8 cellular contexts compared by ENCODE assay signal in the genomic region with DNA sequence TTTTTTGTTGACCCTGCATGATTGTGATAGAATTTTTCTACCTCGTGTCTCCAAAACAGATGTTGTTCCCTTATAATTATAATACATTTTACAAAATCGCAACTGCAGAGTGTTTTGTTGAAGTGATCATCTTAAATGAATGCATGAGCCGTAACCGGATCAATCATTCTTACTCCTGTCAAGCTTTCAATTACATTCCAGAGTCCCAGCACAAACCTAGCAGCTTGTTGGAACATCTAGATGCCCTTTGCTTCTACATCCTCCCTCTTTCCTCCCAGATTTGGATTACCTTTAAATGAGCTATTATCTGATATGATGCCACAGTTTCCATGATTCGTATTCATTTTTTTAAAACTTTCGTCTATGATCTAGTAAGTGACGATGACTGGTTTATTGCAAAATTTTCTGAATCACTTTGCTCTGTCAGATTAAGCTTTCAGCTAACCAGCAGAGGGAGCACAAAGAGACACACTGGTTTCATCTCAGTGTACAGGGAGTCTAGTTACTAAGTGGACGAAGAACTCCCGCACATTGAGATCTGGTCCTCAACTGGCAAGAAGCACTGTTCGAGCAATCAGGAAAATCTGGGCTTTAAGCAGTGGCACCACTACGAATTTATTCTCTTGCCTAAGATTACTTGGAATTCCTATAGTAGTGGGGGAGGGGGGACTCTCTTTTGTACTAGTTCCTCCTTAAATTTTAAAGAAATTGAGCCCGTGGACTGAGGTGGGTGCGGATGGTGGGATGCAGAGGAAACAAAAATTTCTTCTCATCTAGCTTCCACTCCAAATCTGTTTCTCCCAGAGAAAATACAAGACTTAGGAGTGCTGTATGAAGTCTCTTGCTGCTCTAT. TPM values are rescaled to one million over a fixed set of nuclear protein-coding genes. Genes with fewer than 3 reads are reported as not detected.
DNase-seq lines count a peak whose midpoint lies in the region; ATAC-seq and TF ChIP-seq lines count a peak whose summit lies in the region.

No MANE protein-coding gene starts in this region.

- CTCF ChIA-PET in HCT116 (lab: Charles Lee) = interaction anchor here (0.6 to 3.4 kb wide), 15 partner anchors 9 to 469 kb away, joined by 3 to 39 read pairs (median 4); no protein-coding TSS in a partner anchor

- no peaks in the 10 kb centered on the region for H3K79me2 ChIP-seq in HCT116 (ENCODE audit: insufficient read depth, low read length)

- no peaks in the 10 kb centered on the region for H4K20me1 ChIP-seq in HCT116 (ENCODE audit: insufficient read depth)

- TF ChIP-seq POLR2A in HCT116 (IDR thresholded peaks at IDR 0.05; ENCODE audit: borderline replicate concordance, extremely low read depth, insufficient read depth, insufficient read length) = no peak

- H3K27ac ChIP-seq in HCT116 (ENCODE audit: low read depth, low read length) (no peak overlapping the region), SK-N-MC (no peak overlapping the region), dorsolateral prefrontal cortex (no peak overlapping the region)

- no peaks in the 10 kb centered on the region for H3K9me2 ChIP-seq in HCT116 (ENCODE audit: insufficient read depth)

- H3K4me3 ChIP-seq in HCT116 (replicated peaks in 1 of 2; ENCODE audit: low read depth in 1 of 2, low read length in 2 of 2) (peak overlapping the region in 1 of 2 experiments; percentile 10; a peak in 1 of 4 replicates), SK-N-MC (no peak overlapping the region), dorsolateral prefrontal cortex (peak overlapping the region in 21 of 59 donors; percentile 3 to 48 (median 24))

- TF ChIP-seq CTCF in HCT116 (IDR thresholded peaks at IDR 0.05 in 2 of 3, conservative IDR thresholded peaks at IDR 0.05 in 1 of 3; ENCODE audit: borderline replicate concordance in 1 of 3, insufficient read depth in 1 of 3, low read depth in 2 of 3, low read length in 2 of 3) = peak; percentile 63 to 75 (median 69); a peak in 5 of 6 replicates
- peak; percentile 48 to 83 (median 69) for TF ChIP-seq CTCF in dorsolateral prefrontal cortex (IDR thresholded peaks at IDR 0.05 in 54 of 56, conservative IDR thresholded peaks at IDR 0.05 in 2 of 56; ENCODE audit: low read depth in 1 of 56, partially characterized antibody in 56 of 56)

- H3K9ac ChIP-seq in HCT116 (ENCODE audit: low read length) = no peak overlapping the region
- no peak overlapping the region for H3K9ac ChIP-seq in SK-N-MC (ENCODE audit: insufficient read length)

- peak overlapping the region; percentile 91 for H2AFZ ChIP-seq in HCT116 (ENCODE audit: low read depth, low read length, poor library complexity, severe bottlenecking)

- H3K4me1 ChIP-seq in HCT116 (ENCODE audit: control insufficient read depth in 1 of 2, insufficient read depth in 2 of 2, low read length in 2 of 2) = peaks cover 0 to 2% of the 10 kb centered on the region in 2 experiments; a peak in 1 of 4 replicates

- peak; percentile 61 for TF ChIP-seq RAD21 in HCT116 (IDR thresholded peaks at IDR 0.05; ENCODE audit: low read depth)

- intact Hi-C loops in HCT116 (cut with micrococcal nuclease) = loop anchor here (1.0 to 10.0 kb wide), 5 partner anchors 66 to 941 kb away; no protein-coding TSS in a partner anchor
- intact Hi-C loops in dorsolateral prefrontal cortex (cut with DNase I) = loop anchor here (5.0 to 10.0 kb wide), 4 partner anchors 176 to 459 kb away; no protein-coding TSS in a partner anchor

- no peaks in the 10 kb centered on the region for H3K36me3 ChIP-seq in HCT116 (ENCODE audit: control insufficient read depth in 1 of 2, insufficient read depth in 2 of 2, low read length in 2 of 2)
- no peaks in the 10 kb centered on the region for H3K36me3 ChIP-seq in SK-N-MC (ENCODE audit: insufficient read depth, low read length)

- RAD21 ChIA-PET in HCT116 (lab: Charles Lee; ENCODE audit: low non-redundant PET in 1 of 2, low total read pairs in 2 of 2, uncharacterized antibody in 2 of 2, unreplicated experiment in 2 of 2) = interaction anchor here in 1 of 2 experiments (1.4 kb wide), 1 partner anchor 168 kb away, joined by 7 read pairs; no protein-coding TSS in a partner anchor

- peak overlapping the region; percentile 51 for H3K4me2 ChIP-seq in HCT116 (ENCODE audit: low read length)

- POLR2A ChIA-PET in HCT116 (lab: Charles Lee) = interaction anchor here (1.6 kb wide), 1 partner anchor 174 kb away, joined by 3 read pairs; no protein-coding TSS in a partner anchor

- DNase-seq in 8988T (peak; percentile 17), GF-D8 (lab: John Stamatoyannopoulos, UW) (peak; percentile 6), HCT116 (ENCODE audit: low read depth, low spot score) (peak; percentile 66), NAMALWA (ENCODE audit: low spot score) (peak; percentile 87), SK-N-MC (ENCODE audit: low read depth, low spot score) (peak; percentile 16), dorsolateral prefrontal cortex (peak in 3 of 10 donors; percentile 7 to 28 (median 9)), lung microvascular endothelial cell (ENCODE audit: low read depth in 2 of 2) (peak; percentile 62 to 78), ureter (ENCODE audit: low spot score) (peak; percentile 47)

- no peaks in the 10 kb centered on the region for H3K9me3 ChIP-seq in HCT116 (ENCODE audit: control insufficient read depth in 1 of 2, insufficient read depth in 1 of 2, low read depth in 1 of 2, low read length in 2 of 2)
- no peaks in the 10 kb centered on the region for H3K9me3 ChIP-seq in SK-N-MC (ENCODE audit: low read depth, low read length)

- BruUV-seq in HCT116 (replicated peaks; lab: Mats Ljungman, UMichigan) = no TSS peak

- peaks cover 10% of the 10 kb centered on the region; the same call in 1 of the 2 replicates for H3K27me3 ChIP-seq in HCT116 (ENCODE audit: insufficient read depth, low read length)
- peaks cover 0 to 12% (median 0%) of the 10 kb centered on the region in 45 donors for H3K27me3 ChIP-seq in dorsolateral prefrontal cortex

- peak; percentile 99 for ATAC-seq in HCT116

TF ChIP-seq in HCT116, 20 proteins besides CTCF, POLR2A, EP300 and RAD21:
- peak; percentile 49; the same call in 1 of the 2 replicates for TF ChIP-seq CEBPB (IDR thresholded peaks at IDR 0.05; ENCODE audit: low read depth)
- TF ChIP-seq CBX3 (IDR thresholded peaks at IDR 0.05; ENCODE audit: low read depth) = no peak

RNA-seq across cellular contexts. Expression of a gene that starts 40.9 kb away (rescaled TPM):
- not detected for total RNA-seq in HCT116 (2021; ENCODE audit: unreplicated experiment)
- polyA plus RNA-seq in HCT116 (2012) = 0.04 TPM in 1 of 2 replicates, not detected in the other
- total RNA-seq in dorsolateral prefrontal cortex = under 1 TPM in 22 of 120 experiments, not detected in 98; 0.10 to 0.81 (median 0.35) TPM
- not detected in 2 replicates for total RNA-seq in lung microvascular endothelial cell
- total RNA-seq in ureter = not detected

RNA-seq across cellular contexts. Expression of a gene that starts 54.7 kb away (rescaled TPM):
- 16.4 TPM for total RNA-seq in HCT116 (2021; ENCODE audit: unreplicated experiment)
- polyA plus RNA-seq in HCT116 (2012) = 2.9 and 5.0 TPM in 2 replicates
- total RNA-seq in dorsolateral prefrontal cortex = 10 to 100 TPM in 90 of 120 experiments, 1 to 10 TPM in 30; 5.2 to 21.4 (median 13.1) TPM
- total RNA-seq in lung microvascular endothelial cell = 2.4 and 3.1 TPM in 2 replicates
- total RNA-seq in ureter = 11.5 TPM
